7 cellular contexts compared by ENCODE assay signal in genomic region chr11:57798905-57799559, GRCh38. TPM values are rescaled to one million over a fixed set of nuclear protein-coding genes. Genes with fewer than 3 reads are reported as not detected.
A peak's percentile ranks its signal among the peaks of the same experiment; 100 is the strongest.
DNase-seq lines count a peak whose midpoint lies in the region; ATAC-seq, FAIRE-seq and TF ChIP-seq lines count a peak whose summit lies in the region.

No MANE protein-coding gene starts in this region.

- no peak for TF ChIP-seq POLR2A in esophagus muscularis mucosa (IDR thresholded peaks at IDR 0.05; ENCODE audit: low read depth)

- FAIRE-seq in pancreas (lab: Jason Lieb, UNC), result no peak

- H3K27me3 ChIP-seq in esophagus muscularis mucosa, result no peaks in the 10 kb centered on the region
- no peaks in the 10 kb centered on the region for H3K27me3 ChIP-seq in pancreas

- H3K4me3 ChIP-seq in HFF-Myc (replicated peaks; ENCODE audit: low read depth, low read length), result no peak overlapping the region
- no peak overlapping the region for H3K4me3 ChIP-seq in esophagus muscularis mucosa
- H3K4me3 ChIP-seq in pancreas, result no peak overlapping the region

- H3K9me3 ChIP-seq in esophagus muscularis mucosa (no peaks in the 10 kb centered on the region), pancreas (no peaks in the 10 kb centered on the region)

- DNase-seq in HFF-Myc (ENCODE audit: extremely low read depth, low read depth), result peak; percentile 56
- DNase-seq in esophagus muscularis mucosa (ENCODE audit: extremely low spot score), result no peak
- DNase-seq in pancreas, result peak in 4 of 6 donors; percentile 61 to 82 (median 77)
- DNase-seq in activated CD8-positive, alpha-beta memory T cell treated with anti-CD3 and anti-CD28 coated beads for 24 hours, result no peak

- H3K36me3 ChIP-seq in esophagus muscularis mucosa (peaks cover 50 to 71% (median 58%) of the 10 kb centered on the region in 4 donors), pancreas (peaks cover 9 to 52% (median 32%) of the 10 kb centered on the region in 3 donors)

- peaks cover 49 to 68% (median 64%) of the 10 kb centered on the region in 4 donors for H3K4me1 ChIP-seq in esophagus muscularis mucosa
- H3K4me1 ChIP-seq in pancreas, result peaks cover 36 to 50% (median 37%) of the 10 kb centered on the region in 3 donors

- intact Hi-C loops in esophagus muscularis mucosa (cut with DNase I), result loop anchor here (2.0 to 10.0 kb wide), 2 partner anchors 36 to 234 kb away; partner anchors contain the start of gene UBE2L6
- intact Hi-C loops in pancreas (cut with DNase I), result loop anchor here in 1 of 3 donors (5.0 kb wide), 1 partner anchor 37 kb away; the partner anchor contains the start of gene CTNND1

- TF ChIP-seq CTCF in HFF-Myc (IDR thresholded peaks at IDR 0.05; ENCODE audit: low read depth, low read length, missing control alignments) (no peak), esophagus muscularis mucosa (IDR thresholded peaks at IDR 0.05) (no peak), pancreas (IDR thresholded peaks at IDR 0.05) (no peak)

- peak; percentile 71 for ATAC-seq in SK-N-SH treated with all-trans-retinoic acid at 6 μM for 48 hours
- ATAC-seq in pancreas, result peak; percentile 80 to 85 (median 82)
- ATAC-seq in HG03520 (IDR thresholded peaks at IDR 0.05; ENCODE audit: unreplicated experiment), result no peak
- no peak for ATAC-seq in HG03571 (IDR thresholded peaks at IDR 0.05; ENCODE audit: unreplicated experiment)

- H3K27ac ChIP-seq in esophagus muscularis mucosa (replicated peaks in 1 of 4), result peak overlapping the region; percentile 49 to 78 (median 66)
- H3K27ac ChIP-seq in pancreas, result peak overlapping the region; percentile 35 to 73 (median 56)

- 44% methylated on average over 1 of the region's 1 CpG for WGBS in esophagus muscularis mucosa
- WGBS in pancreas, 2 donors, result 0% methylated on average over 1 of the region's 1 CpG

- no peak for TF ChIP-seq EP300 in esophagus muscularis mucosa (IDR thresholded peaks at IDR 0.05)

TF ChIP-seq in SK-N-SH treated with all-trans-retinoic acid at 6 μM for 48 hours, 23 proteins besides CTCF, POLR2A, EP300 and RAD21:
- TF ChIP-seq ISL1 (CRISPR knock-in tag; IDR thresholded peaks at IDR 0.05), result no peak
- no peak for TF ChIP-seq CSDC2 (CRISPR knock-in tag; IDR thresholded peaks at IDR 0.05)
- TF ChIP-seq CREB5 (CRISPR knock-in tag; IDR thresholded peaks at IDR 0.05; ENCODE audit: low read depth), result no peak
TF ChIP-seq in SK-N-SH treated with all-trans-retinoic acid at 6 μM for 48 hours: peak in this region for 0.

RNA-seq across cellular contexts. Expression of gene CTNND1, which starts 37.4 kb away (rescaled TPM):
- total RNA-seq in esophagus muscularis mucosa (100 to 1,000 TPM in 1 of 4 donors, 10 to 100 TPM in 3; 78.1 to 101 (median 89.5) TPM), pancreas (100 to 1,000 TPM; 113 to 203 (median 131) TPM)
- 10 to 100 TPM; 42.7 to 73.1 TPM for polyA plus RNA-seq in pancreas

RNA-seq across cellular contexts. Expression of gene BTBD18, which starts 47.4 kb away (rescaled TPM):
- not detected for total RNA-seq in esophagus muscularis mucosa
- not detected for total RNA-seq in pancreas
- polyA plus RNA-seq in pancreas, result under 1 TPM in 1 of 2 donors, not detected in 1; 0.05 TPM

RNA-seq across cellular contexts. Expression of gene SELENOH, which starts 57.7 kb away (rescaled TPM):
- total RNA-seq in esophagus muscularis mucosa (100 to 1,000 TPM in 1 of 4 donors, 10 to 100 TPM in 3; 71.4 to 109 (median 82.6) TPM), pancreas (10 to 100 TPM; 32.1 to 65.3 (median 56.0) TPM)
- 10 to 100 TPM; 62.9 to 96.4 TPM for polyA plus RNA-seq in pancreas

Comparison
In these comparisons a context has a peak if more than half of its experiments do, and no peak if none do; other contexts are left out.
1. DNase-seq: peak in HFF-Myc (single experiment) and pancreas (4 of 6); none in esophagus muscularis mucosa (single experiment) and activated CD8-positive, alpha-beta memory T cell treated with anti-CD3 and anti-CD28 coated beads for 24 hours (single experiment).
2. ATAC-seq: peak in SK-N-SH treated with all-trans-retinoic acid at 6 μM for 48 hours (single experiment) and pancreas (4 of 4); none in HG03520 (single experiment) and HG03571 (single experiment).